In the genomic region with DNA sequence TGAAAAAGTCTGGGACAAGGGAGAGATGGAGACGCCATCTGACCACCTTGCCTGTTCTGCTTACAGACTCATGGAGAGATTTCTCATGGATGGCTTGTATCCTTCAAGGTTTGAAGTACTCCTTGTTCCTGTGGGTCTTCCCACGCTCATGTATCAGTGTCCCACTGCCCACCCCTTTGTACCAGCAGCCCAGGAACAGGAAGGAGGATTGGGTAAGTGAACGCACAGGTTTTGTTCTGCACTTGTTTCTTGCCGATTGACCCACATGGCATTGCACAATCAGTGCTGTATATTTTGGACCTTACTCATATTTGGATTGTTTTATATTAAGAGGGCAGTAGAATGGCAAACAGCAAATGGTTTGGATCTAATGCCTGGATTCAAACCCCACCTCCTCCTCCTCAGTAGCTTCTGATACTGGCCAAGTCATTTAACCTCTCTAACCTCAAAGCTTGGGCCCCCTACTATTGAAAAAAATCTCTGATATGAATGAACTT, we compare ENCODE assay signal across 6 cellular contexts. TPM values are rescaled to one million over a fixed set of nuclear protein-coding genes. Genes with fewer than 3 reads are reported as not detected.
DNase-seq lines count a peak whose midpoint lies in the region; ATAC-seq, FAIRE-seq and TF ChIP-seq lines count a peak whose summit lies in the region.
"Not testable (repeated sequence)": the region's sequence is repeated elsewhere in the genome, so short reads cannot be mapped to it uniquely, and the experiment has no call there.

No MANE protein-coding gene starts in this region.

- H3K4me3 ChIP-seq in adipocyte (ENCODE audit: low read length); bronchial epithelial cell (ENCODE audit: low read depth, low read length); fibroblast of mammary gland (ENCODE audit: control insufficient read depth, low read depth, low read length): not testable (repeated sequence)

- H3K9me3 Mint-ChIP-seq in nephron progenitor cell = not testable (repeated sequence)

- not testable (repeated sequence) for H3K27me3 Mint-ChIP-seq in nephron progenitor cell (ENCODE audit: low read depth, poor library complexity)

- H3K4me1 ChIP-seq in adipocyte (ENCODE audit: control insufficient read depth, insufficient read depth, low read length) = not testable (repeated sequence)

- DNase-seq in GM13976 (ENCODE audit: low spot score) (peak; percentile 0), adipocyte (ENCODE audit: low read depth) (peak; percentile 1), fibroblast of mammary gland (ENCODE audit: low read depth) (peak; percentile 11)
- DNase-seq in bronchial epithelial cell (ENCODE audit: low read depth); left lobe of liver (ENCODE audit: low spot score); nephron progenitor cell: not testable (repeated sequence)

- H3K36me3 ChIP-seq in adipocyte (ENCODE audit: control insufficient read depth, insufficient read depth, low read length, severe bottlenecking); bronchial epithelial cell (ENCODE audit: control insufficient read depth, insufficient read depth, low read length): not testable (repeated sequence)

- H3K4me1 Mint-ChIP-seq in nephron progenitor cell = not testable (repeated sequence)

- not testable (repeated sequence) for H3K36me3 Mint-ChIP-seq in nephron progenitor cell (ENCODE audit: low read depth)

- not testable (repeated sequence) for H3K9ac ChIP-seq in adipocyte (ENCODE audit: low read length)

- in situ Hi-C loops in GM13976 (cut with MboI; ENCODE audit: low sequenced_read_pairs, unreplicated experiment) = not testable (repeated sequence)

- H3K9me3 ChIP-seq in adipocyte (ENCODE audit: control insufficient read depth, low read length) = not testable (repeated sequence)

- peak; percentile 13 for FAIRE-seq in bronchial epithelial cell (lab: Jason Lieb, UNC)

- H3K27ac Mint-ChIP-seq in nephron progenitor cell = peak overlapping the region; percentile 21

- ATAC-seq in left lobe of liver = peak; percentile 69

- not testable (repeated sequence) for TF ChIP-seq CTCF in GM13976 (IDR thresholded peaks at IDR 0.05; ENCODE audit: borderline replicate concordance, control extremely low read depth, extremely low read depth, insufficient read depth, missing control alignments); bronchial epithelial cell (IDR thresholded peaks at IDR 0.05; ENCODE audit: insufficient read depth, low read length, severe bottlenecking); fibroblast of mammary gland (conservative IDR thresholded peaks at IDR 0.05; ENCODE audit: control insufficient read depth, insufficient read depth, low read depth, low read length); nephron progenitor cell (IDR thresholded peaks at IDR 0.05)

- H3K4me3 Mint-ChIP-seq in nephron progenitor cell = not testable (repeated sequence)

- not testable (repeated sequence) for H3K27me3 ChIP-seq in adipocyte (replicated peaks; ENCODE audit: control insufficient read depth, insufficient read depth, low read length); bronchial epithelial cell (ENCODE audit: control insufficient read depth, insufficient read depth, low read length)

RNA-seq across cellular contexts. Expression of a gene that starts 5.8 kb away (rescaled TPM):
- total RNA-seq in bronchial epithelial cell = 7.6 and 7.7 TPM in 2 replicates
- 7.8 TPM for total RNA-seq in left lobe of liver
